22 cellular contexts compared by ENCODE assay signal in the genomic region with DNA sequence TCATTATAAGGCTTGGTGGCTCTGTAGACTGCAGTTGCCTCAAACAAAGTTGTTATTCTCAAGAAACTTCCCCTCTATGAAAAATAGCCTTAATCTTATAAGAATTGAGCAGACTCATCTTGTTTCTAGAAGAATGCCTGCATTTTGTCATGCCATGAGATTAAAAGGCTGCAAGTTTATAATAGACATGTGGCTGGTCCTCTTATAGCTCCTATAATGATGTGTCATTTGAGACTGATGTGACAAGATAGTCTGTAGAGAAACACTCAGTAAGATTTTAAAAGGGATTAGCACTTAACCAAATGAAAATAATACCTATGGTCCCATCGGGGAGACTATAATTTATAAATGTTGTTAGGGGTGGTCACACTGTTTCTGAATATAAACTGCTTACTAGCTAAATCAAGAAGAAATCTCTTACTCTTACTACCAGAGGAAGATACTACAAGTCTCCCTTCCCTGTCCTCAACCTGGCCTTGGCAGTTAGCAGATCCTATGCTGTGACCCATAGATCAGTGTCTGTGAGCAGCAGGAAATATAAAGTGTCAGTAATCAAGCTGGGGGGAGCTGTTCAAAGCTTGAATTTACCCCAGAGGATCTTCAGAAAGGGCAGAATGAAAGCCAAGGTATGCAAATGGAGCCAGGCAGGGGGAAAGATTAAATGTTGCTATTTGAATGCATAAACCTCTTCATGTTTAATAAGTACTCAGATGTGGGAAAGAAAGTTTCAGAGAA.
DNase-seq lines count a peak whose midpoint lies in the region; ATAC-seq and TF ChIP-seq lines count a peak whose summit lies in the region.
"Had no signal": no experiment of that assay in that cellular context is flagged by ENCODE, and none has a peak within 500 bp of the region (broad histone marks: within the 10 kb centered on the region; RNA-seq: fewer than 3 reads in every experiment).

No MANE protein-coding gene starts in this region.

- peak; percentile 58 for DNase-seq in NCI-H524 treated with DMSO at 0.1 percent for 48 hours (lab: John Stamatoyannopoulos, UW)
- DNase-seq in effector memory CD8-positive, alpha-beta T cell: no peak
- no peak for DNase-seq in WTC11 (ENCODE audit: low spot score)
- DNase-seq: ACHN; Calu3; CD8-positive, alpha-beta memory T cell; DMS153; GDM1; GM23248; Kasumi-1; NCI-H187; NCI-H2227 treated with DMSO at 0.1 percent for 48 hours; NCI-H510A; NCI-H774; NK-92 treated with Interleukin-12 subunit alpha and Interleukin-12 subunit beta, amount 100 ng/mL, for 24 hours had no signal

- H3K27ac ChIP-seq in BLaER1 (peak overlapping the region; percentile 98), DOHH2 (ENCODE audit: low read depth, low read length) (peak overlapping the region; percentile 93), neural cell (ENCODE audit: low read length) (peak overlapping the region; percentile 72)
- H3K27ac ChIP-seq: C4-2B, GM23248, RWPE1 had no signal

- H3K79me2 ChIP-seq in DOHH2 (ENCODE audit: control insufficient read depth, low read length) (no peaks in the 10 kb centered on the region), neural cell (replicated peaks; ENCODE audit: insufficient read depth, low read length) (no peaks in the 10 kb centered on the region)

- H3K36me3 Mint-ChIP-seq in effector memory CD8-positive, alpha-beta T cell (ENCODE audit: insufficient read depth): no peaks in the 10 kb centered on the region
- H3K36me3 Mint-ChIP-seq in WTC11: peaks cover 11% of the 10 kb centered on the region
- H3K36me3 Mint-ChIP-seq: CD8-positive, alpha-beta memory T cell had no signal

- CTCF ChIA-PET in WTC11 (lab: Charles Lee): interaction anchor here (1.2 kb wide), 1 partner anchor 16 kb away, joined by 4 read pairs; no protein-coding TSS in a partner anchor

- TF ChIP-seq CTCF in DOHH2 (IDR thresholded peaks at IDR 0.05; ENCODE audit: low read depth, low read length, poor library complexity, severe bottlenecking) (no peak), neural cell (IDR thresholded peaks at IDR 0.05; ENCODE audit: poor library complexity, severe bottlenecking) (no peak), WTC11 (IDR thresholded peaks at IDR 0.05) (no peak)

- H3K4me3 ChIP-seq in BLaER1: 0 out of 2 replicates have a peak overlapping the region, but pooled peaks have one; percentile 65
- peak overlapping the region; percentile 31 for H3K4me3 ChIP-seq in DOHH2 (ENCODE audit: low read length)
- peak overlapping the region; percentile 17 for H3K4me3 ChIP-seq in neural cell (ENCODE audit: low read length)
- H3K4me3 ChIP-seq: GM23248, HAP-1 had no signal

- no peaks in the 10 kb centered on the region for H3K27me3 ChIP-seq in BLaER1
- H3K27me3 ChIP-seq in DOHH2 (ENCODE audit: control insufficient read depth, low read length): no peaks in the 10 kb centered on the region
- H3K27me3 ChIP-seq in neural cell (ENCODE audit: insufficient read depth, low read depth, low read length): no peaks in the 10 kb centered on the region

- ATAC-seq in effector memory CD8-positive, alpha-beta T cell (replicated peaks): no peak
- ATAC-seq in WTC11: no peak
- ATAC-seq in HG03469 (IDR thresholded peaks at IDR 0.05; ENCODE audit: unreplicated experiment): no peak

- H3K4me2 ChIP-seq in BLaER1 (peak overlapping the region; percentile 82), DOHH2 (ENCODE audit: low read length) (peak overlapping the region; percentile 55), neural cell (ENCODE audit: low read length) (no peak overlapping the region)

- H4K20me1 ChIP-seq in BLaER1 (no peaks in the 10 kb centered on the region), DOHH2 (ENCODE audit: control insufficient read depth, insufficient read depth, low read depth, low read length) (no peaks in the 10 kb centered on the region), neural cell (ENCODE audit: insufficient read depth) (no peaks in the 10 kb centered on the region)

- no peak overlapping the region for H2AFZ ChIP-seq in neural cell (ENCODE audit: low read depth, low read length)
- H2AFZ ChIP-seq: GM23248 had no signal

- TF ChIP-seq RAD21 in neural cell (conservative IDR thresholded peaks at IDR 0.05): no peak

- no peaks in the 10 kb centered on the region for H3K4me1 Mint-ChIP-seq in effector memory CD8-positive, alpha-beta T cell (ENCODE audit: low read depth in 2 of 2)
- H3K4me1 Mint-ChIP-seq in WTC11: peaks cover 26% of the 10 kb centered on the region
- H3K4me1 Mint-ChIP-seq: CD8-positive, alpha-beta memory T cell had no signal

- H3K9me2 ChIP-seq in DOHH2 (replicated peaks; ENCODE audit: control insufficient read depth, low read length): no peaks in the 10 kb centered on the region
- no peaks in the 10 kb centered on the region for H3K9me2 ChIP-seq in neural cell (ENCODE audit: insufficient read depth, low read length)

- H3K9me3 Mint-ChIP-seq in effector memory CD8-positive, alpha-beta T cell: peaks cover 6 to 7% of the 10 kb centered on the region in 2 donors
- peaks cover 20% of the 10 kb centered on the region for H3K9me3 Mint-ChIP-seq in WTC11

- H3K27ac Mint-ChIP-seq in effector memory CD8-positive, alpha-beta T cell: no peak overlapping the region
- no peak overlapping the region for H3K27ac Mint-ChIP-seq in WTC11

- H3F3A ChIP-seq in DOHH2 (ENCODE audit: control insufficient read depth, insufficient read depth): peaks cover 26% of the 10 kb centered on the region
- H3F3A ChIP-seq in neural cell (ENCODE audit: insufficient read depth, low read length, poor library complexity, severe bottlenecking): no peaks in the 10 kb centered on the region

- H3K4me1 ChIP-seq in BLaER1: peaks cover 80% of the 10 kb centered on the region
- peaks cover 79% of the 10 kb centered on the region for H3K4me1 ChIP-seq in DOHH2 (ENCODE audit: control insufficient read depth, low read length)
- H3K4me1 ChIP-seq: HAP-1 had no signal

- POLR2A ChIA-PET in WTC11 (lab: Charles Lee): no interaction called here

- no peak overlapping the region for H3K4me3 Mint-ChIP-seq in effector memory CD8-positive, alpha-beta T cell
- H3K4me3 Mint-ChIP-seq in WTC11: no peak overlapping the region

- H3K36me3 ChIP-seq in BLaER1: no peaks in the 10 kb centered on the region; the same call in 1 of the 2 replicates
- H3K36me3 ChIP-seq in DOHH2 (ENCODE audit: control insufficient read depth, low read length): no peaks in the 10 kb centered on the region; the same call in 1 of the 2 replicates
- H3K36me3 ChIP-seq in neural cell (ENCODE audit: insufficient read depth, low read length): no peaks in the 10 kb centered on the region
- H3K36me3 ChIP-seq: HAP-1 had no signal

- H3K9ac ChIP-seq in BLaER1: peak overlapping the region; percentile 93
- peak overlapping the region; percentile 37 for H3K9ac ChIP-seq in neural cell (ENCODE audit: low read length)
- H3K9ac ChIP-seq: GM23248 had no signal

- no peaks in the 10 kb centered on the region for H3K27me3 Mint-ChIP-seq in effector memory CD8-positive, alpha-beta T cell
- H3K27me3 Mint-ChIP-seq in WTC11 (ENCODE audit: low read depth): no peaks in the 10 kb centered on the region; the same call in none of the 2 replicates
- H3K27me3 Mint-ChIP-seq: CD8-positive, alpha-beta memory T cell had no signal

- TF ChIP-seq EP300 in neural cell (conservative IDR thresholded peaks at IDR 0.05; ENCODE audit: poor library complexity, severe bottlenecking): peak; percentile 45

- H3K9me3 ChIP-seq in BLaER1: peaks cover 34% of the 10 kb centered on the region
- H3K9me3 ChIP-seq in DOHH2 (ENCODE audit: control insufficient read depth, insufficient read depth, low read length): peaks cover 6% of the 10 kb centered on the region; the same call in 1 of the 2 replicates
- H3K9me3 ChIP-seq in neural cell (ENCODE audit: low read length): no peaks in the 10 kb centered on the region
- H3K9me3 ChIP-seq: HAP-1 had no signal

TF ChIP-seq in neural cell, 6 proteins besides CTCF, POLR2A, EP300 and RAD21 (continues in another document):
- TF ChIP-seq EZH2 (IDR thresholded peaks at IDR 0.05; ENCODE audit: borderline replicate concordance, insufficient read depth, low read length, poor library complexity, severe bottlenecking) (no peak), SMC3 (conservative IDR thresholded peaks at IDR 0.05; ENCODE audit: poor library complexity) (no peak), TAF1 (IDR thresholded peaks at IDR 0.05; ENCODE audit: low read depth) (no peak)

TF ChIP-seq in WTC11, 78 proteins besides CTCF, POLR2A, EP300 and RAD21:
- no peak for TF ChIP-seq JAZF1 (CRISPR knock-in tag; IDR thresholded peaks at IDR 0.05)
